In genomic region chr2:10317646-10318045, GRCh38 we compare ENCODE assay signal across 19 cellular contexts.
"Had no signal": no experiment of that assay in that cellular context is flagged by ENCODE, and none has a peak within 500 bp of the region (broad histone marks: within the 10 kb centered on the region; RNA-seq: fewer than 3 reads in every experiment).

No MANE protein-coding gene starts in this region.

- H3K27ac ChIP-seq: parathyroid adenoma, thoracic aorta had no signal

- H3K36me3 ChIP-seq: thoracic aorta had no signal

- H3K4me1 ChIP-seq: parathyroid adenoma had no signal

- H3K27ac Mint-ChIP-seq: activated CD4-positive, alpha-beta memory T cell treated with anti-CD3 and anti-CD28 coated beads for 36 hours; activated CD4-positive, alpha-beta T cell treated with anti-CD3 and anti-CD28 coated beads for 36 hours; activated naive CD8-positive, alpha-beta T cell; activated T-helper 1 cell treated with anti-CD3 and anti-CD28 coated beads, Interleukin-12 subunit alpha, Interleukin-12 subunit beta, Interleukin-2, Interleukin-4 antibody, amounts not matched to agents 30 ng/mL and 10 ng/mL and 1 ng/mL, durations not matched to agents 14 hours and 24 hours and 36 hours; natural killer cell; stimulated activated memory B cell treated with anti-CD40 and anti-IgM and Interleukin-4, amounts not matched to agents 10 μg/mL and 1 μg/mL and 100 μg/mL, for 72 hours had no signal

- H3K4me3 ChIP-seq: mucosa of descending colon, smooth muscle cell, thoracic aorta, upper lobe of left lung had no signal

- H3K9me3 Mint-ChIP-seq: activated CD4-positive, alpha-beta memory T cell treated with anti-CD3 and anti-CD28 coated beads for 36 hours; activated T-helper 1 cell treated with anti-CD3 and anti-CD28 coated beads, Interleukin-12 subunit alpha, Interleukin-12 subunit beta, Interleukin-2, Interleukin-4 antibody, amounts not matched to agents 30 ng/mL and 10 ng/mL and 1 ng/mL, durations not matched to agents 14 hours and 24 hours and 36 hours; immature natural killer cell; natural killer cell had no signal

- H3K27me3 ChIP-seq: upper lobe of left lung had no signal

- H3K4me2 ChIP-seq: smooth muscle cell had no signal

- H3K36me3 Mint-ChIP-seq: natural killer cell had no signal

- ATAC-seq: activated CD4-positive, alpha-beta T cell treated with anti-CD3 and anti-CD28 coated beads for 36 hours; mucosa of descending colon; natural killer cell; sciatic nerve; stimulated activated memory B cell treated with anti-CD40 and anti-IgM and Interleukin-4, amounts not matched to agents 10 μg/mL and 1 μg/mL and 100 μg/mL, for 72 hours had no signal

- H3K4me3 Mint-ChIP-seq: activated CD4-positive, alpha-beta memory T cell treated with anti-CD3 and anti-CD28 coated beads for 36 hours; activated CD4-positive, alpha-beta T cell treated with anti-CD3 and anti-CD28 coated beads for 36 hours; activated naive CD8-positive, alpha-beta T cell; activated T-helper 1 cell treated with anti-CD3 and anti-CD28 coated beads, Interleukin-12 subunit alpha, Interleukin-12 subunit beta, Interleukin-2, Interleukin-4 antibody, amounts not matched to agents 30 ng/mL and 10 ng/mL and 1 ng/mL, durations not matched to agents 14 hours and 24 hours and 36 hours; immature natural killer cell; natural killer cell; stimulated activated memory B cell treated with anti-CD40 and anti-IgM and Interleukin-4, amounts not matched to agents 10 μg/mL and 1 μg/mL and 100 μg/mL, for 72 hours had no signal

- DNase-seq: activated CD4-positive, alpha-beta memory T cell treated with anti-CD3 and anti-CD28 coated beads for 36 hours; activated CD4-positive, alpha-beta T cell treated with anti-CD3 and anti-CD28 coated beads for 36 hours; activated gamma-delta T cell treated with Interleukin-2 at 50 U/mL for 16 hours; activated T-cell treated with anti-CD3 and anti-CD28 coated beads for 4 hours; dermis blood vessel endothelial cell; effector memory CD4-positive, alpha-beta T cell; immature natural killer cell; mesenchymal stem cell; mucosa of descending colon; natural killer cell; stimulated activated CD4-positive, alpha-beta T cell treated with anti-CD3 and anti-CD28 coated beads, Interleukin-4, amount 100 ng/mL, for 4 hours; upper lobe of left lung had no signal

- H3K27me3 Mint-ChIP-seq: activated CD4-positive, alpha-beta memory T cell treated with anti-CD3 and anti-CD28 coated beads for 36 hours; activated CD4-positive, alpha-beta T cell treated with anti-CD3 and anti-CD28 coated beads for 36 hours; activated naive CD8-positive, alpha-beta T cell; stimulated activated memory B cell treated with anti-CD40 and anti-IgM and Interleukin-4, amounts not matched to agents 10 μg/mL and 1 μg/mL and 100 μg/mL, for 72 hours had no signal

- H3K9me3 ChIP-seq: mucosa of descending colon, thoracic aorta, upper lobe of left lung had no signal

- H3K9ac ChIP-seq: parathyroid adenoma had no signal

- H2AFZ ChIP-seq: parathyroid adenoma had no signal
